Comparison of ENCODE assay signal across 1 cellular context in the genomic region with DNA sequence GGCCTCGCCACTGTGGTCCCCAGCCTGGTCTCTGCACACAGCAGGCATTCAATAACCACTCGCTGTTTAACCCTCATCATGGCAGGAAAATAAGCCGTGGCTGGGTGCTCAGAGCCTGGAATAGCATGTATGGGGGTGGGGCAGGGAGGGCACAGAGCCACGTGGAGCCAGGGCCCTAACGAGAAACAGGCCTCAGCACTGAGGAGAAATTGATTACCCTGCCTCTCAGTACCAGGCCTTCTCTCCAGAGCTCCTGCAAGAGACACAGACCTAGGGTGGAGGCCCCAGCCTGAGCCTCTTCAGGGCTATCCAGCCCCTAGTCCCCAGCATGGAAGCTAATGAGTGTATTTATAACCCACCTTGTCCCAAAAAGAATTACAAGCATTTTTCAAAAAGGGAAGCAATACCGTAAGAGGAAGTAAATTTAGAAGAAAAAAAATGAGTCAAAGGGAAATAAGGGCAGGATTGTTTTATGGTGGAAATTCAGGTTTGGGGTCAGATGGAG.
TF ChIP-seq lines count a peak whose summit lies in the region.

No MANE protein-coding gene starts in this region.

TF ChIP-seq in GM23338, 12 proteins besides CTCF, POLR2A, EP300 and RAD21 (continued from another document):
- TF ChIP-seq, protein P1, sequence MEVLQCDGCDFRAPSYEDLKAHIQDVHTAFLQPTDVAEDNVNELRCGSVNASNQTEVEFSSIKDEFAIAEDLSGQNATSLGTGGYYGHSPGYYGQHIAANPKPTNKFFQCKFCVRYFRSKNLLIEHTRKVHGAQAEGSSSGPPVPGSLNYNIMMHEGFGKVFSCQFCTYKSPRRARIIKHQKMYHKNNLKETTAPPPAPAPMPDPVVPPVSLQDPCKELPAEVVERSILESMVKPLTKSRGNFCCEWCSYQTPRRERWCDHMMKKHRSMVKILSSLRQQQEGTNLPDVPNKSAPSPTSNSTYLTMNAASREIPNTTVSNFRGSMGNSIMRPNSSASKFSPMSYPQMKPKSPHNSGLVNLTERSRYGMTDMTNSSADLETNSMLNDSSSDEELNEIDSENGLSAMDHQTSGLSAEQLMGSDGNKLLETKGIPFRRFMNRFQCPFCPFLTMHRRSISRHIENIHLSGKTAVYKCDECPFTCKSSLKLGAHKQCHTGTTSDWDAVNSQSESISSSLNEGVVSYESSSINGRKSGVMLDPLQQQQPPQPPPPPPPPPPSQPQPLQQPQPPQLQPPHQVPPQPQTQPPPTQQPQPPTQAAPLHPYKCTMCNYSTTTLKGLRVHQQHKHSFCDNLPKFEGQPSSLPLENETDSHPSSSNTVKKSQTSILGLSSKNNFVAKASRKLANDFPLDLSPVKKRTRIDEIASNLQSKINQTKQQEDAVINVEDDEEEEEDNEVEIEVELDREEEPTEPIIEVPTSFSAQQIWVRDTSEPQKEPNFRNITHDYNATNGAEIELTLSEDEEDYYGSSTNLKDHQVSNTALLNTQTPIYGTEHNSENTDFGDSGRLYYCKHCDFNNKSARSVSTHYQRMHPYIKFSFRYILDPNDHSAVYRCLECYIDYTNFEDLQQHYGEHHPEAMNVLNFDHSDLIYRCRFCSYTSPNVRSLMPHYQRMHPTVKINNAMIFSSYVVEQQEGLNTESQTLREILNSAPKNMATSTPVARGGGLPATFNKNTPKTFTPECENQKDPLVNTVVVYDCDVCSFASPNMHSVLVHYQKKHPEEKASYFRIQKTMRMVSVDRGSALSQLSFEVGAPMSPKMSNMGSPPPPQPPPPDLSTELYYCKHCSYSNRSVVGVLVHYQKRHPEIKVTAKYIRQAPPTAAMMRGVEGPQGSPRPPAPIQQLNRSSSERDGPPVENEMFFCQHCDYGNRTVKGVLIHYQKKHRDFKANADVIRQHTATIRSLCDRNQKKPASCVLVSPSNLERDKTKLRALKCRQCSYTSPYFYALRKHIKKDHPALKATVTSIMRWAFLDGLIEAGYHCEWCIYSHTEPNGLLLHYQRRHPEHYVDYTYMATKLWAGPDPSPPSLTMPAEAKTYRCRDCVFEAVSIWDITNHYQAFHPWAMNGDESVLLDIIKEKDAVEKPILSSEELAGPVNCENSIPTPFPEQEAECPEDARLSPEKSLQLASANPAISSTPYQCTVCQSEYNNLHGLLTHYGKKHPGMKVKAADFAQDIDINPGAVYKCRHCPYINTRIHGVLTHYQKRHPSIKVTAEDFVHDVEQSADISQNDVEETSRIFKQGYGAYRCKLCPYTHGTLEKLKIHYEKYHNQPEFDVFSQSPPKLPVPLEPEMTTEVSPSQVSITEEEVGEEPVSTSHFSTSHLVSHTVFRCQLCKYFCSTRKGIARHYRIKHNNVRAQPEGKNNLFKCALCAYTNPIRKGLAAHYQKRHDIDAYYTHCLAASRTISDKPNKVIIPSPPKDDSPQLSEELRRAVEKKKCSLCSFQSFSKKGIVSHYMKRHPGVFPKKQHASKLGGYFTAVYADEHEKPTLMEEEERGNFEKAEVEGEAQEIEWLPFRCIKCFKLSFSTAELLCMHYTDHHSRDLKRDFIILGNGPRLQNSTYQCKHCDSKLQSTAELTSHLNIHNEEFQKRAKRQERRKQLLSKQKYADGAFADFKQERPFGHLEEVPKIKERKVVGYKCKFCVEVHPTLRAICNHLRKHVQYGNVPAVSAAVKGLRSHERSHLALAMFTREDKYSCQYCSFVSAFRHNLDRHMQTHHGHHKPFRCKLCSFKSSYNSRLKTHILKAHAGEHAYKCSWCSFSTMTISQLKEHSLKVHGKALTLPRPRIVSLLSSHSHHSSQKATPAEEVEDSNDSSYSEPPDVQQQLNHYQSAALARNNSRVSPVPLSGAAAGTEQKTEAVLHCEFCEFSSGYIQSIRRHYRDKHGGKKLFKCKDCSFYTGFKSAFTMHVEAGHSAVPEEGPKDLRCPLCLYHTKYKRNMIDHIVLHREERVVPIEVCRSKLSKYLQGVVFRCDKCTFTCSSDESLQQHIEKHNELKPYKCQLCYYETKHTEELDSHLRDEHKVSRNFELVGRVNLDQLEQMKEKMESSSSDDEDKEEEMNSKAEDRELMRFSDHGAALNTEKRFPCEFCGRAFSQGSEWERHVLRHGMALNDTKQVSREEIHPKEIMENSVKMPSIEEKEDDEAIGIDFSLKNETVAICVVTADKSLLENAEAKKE (CRISPR knock-in tag; IDR thresholded peaks at IDR 0.05), result no peak
